ENCODE assay signal across 8 cellular contexts in genomic region chr7:1758417-1758858, GRCh38.
DNase-seq lines count a peak whose midpoint lies in the region; ATAC-seq and TF ChIP-seq lines count a peak whose summit lies in the region.

No MANE protein-coding gene starts in this region.

- H3K4me1 ChIP-seq in mammary epithelial cell (ENCODE audit: insufficient read depth, low read length) (no peaks in the 10 kb centered on the region), mesendoderm (ENCODE audit: control insufficient read depth, low read depth, low read length) (no peaks in the 10 kb centered on the region)

- H3K56ac ChIP-seq in mesendoderm (ENCODE audit: low read length) = no peak overlapping the region

- H2BK15ac ChIP-seq in mesendoderm (replicated peaks; ENCODE audit: low read depth) = no peak overlapping the region

- H3K18ac ChIP-seq in mesendoderm (ENCODE audit: low read length) = no peak overlapping the region

- no peaks in the 10 kb centered on the region for H3K36me3 ChIP-seq in mammary epithelial cell (ENCODE audit: insufficient read depth, low read length)
- H3K36me3 ChIP-seq in mesendoderm (ENCODE audit: control insufficient read depth, insufficient read depth, low read length) = no peaks in the 10 kb centered on the region

- ATAC-seq in activated CD4-positive, alpha-beta T cell treated with anti-CD3 and anti-CD28 coated beads for 36 hours = peak; percentile 60
- no peak for ATAC-seq in GM18861 (IDR thresholded peaks at IDR 0.05; ENCODE audit: unreplicated experiment)

- WGBS in mammary epithelial cell (ENCODE audit: low coverage, missing lambda C conversion rate) = 0% methylated on average over 2 of the region's 5 CpGs
- no CpG with 5 or more reads among the region's 5 CpGs for WGBS in mesendoderm (ENCODE audit: extremely low coverage, insufficient coverage, low lambda C conversion rate)

- H3K9me3 ChIP-seq in mammary epithelial cell (replicated peaks; ENCODE audit: insufficient read depth, low read length) = peaks cover 4% of the 10 kb centered on the region

- H3K27me3 ChIP-seq in mammary epithelial cell (ENCODE audit: insufficient read depth, low read length) (no peaks in the 10 kb centered on the region), mesendoderm (ENCODE audit: insufficient read depth, low read length, poor library complexity) (no peaks in the 10 kb centered on the region)

- H3K4me3 ChIP-seq in mammary epithelial cell (replicated peaks in 1 of 3; ENCODE audit: insufficient read depth in 1 of 3, low read depth in 2 of 3, low read length in 3 of 3) (no peak overlapping the region), mesendoderm (ENCODE audit: low read length) (no peak overlapping the region)

- H4K20me1 ChIP-seq in mammary epithelial cell (ENCODE audit: insufficient read depth, low read length) = no peaks in the 10 kb centered on the region

- H3K79me2 ChIP-seq in mammary epithelial cell (ENCODE audit: insufficient read depth, low read length) (no peaks in the 10 kb centered on the region), mesendoderm (ENCODE audit: control insufficient read depth, insufficient read depth, low read length) (no peaks in the 10 kb centered on the region)

- H4K5ac ChIP-seq in mesendoderm (ENCODE audit: low read length) = no peak overlapping the region

- no TSS peak for BruUV-seq in mammary epithelial cell (replicated peaks; lab: Mats Ljungman, UMichigan)

- DNase-seq in activated CD4-positive, alpha-beta T cell treated with anti-CD3 and anti-CD28 coated beads for 36 hours = peak; percentile 66
- no peak for DNase-seq in activated CD4-positive, alpha-beta T cell treated with anti-CD3 and anti-CD28 coated beads, Interleukin-2, amount 10 ng/mL, durations not matched to agents 24 days and 14 days
- peak; percentile 54 for DNase-seq in NCI-H1694 (lab: John Stamatoyannopoulos, UW)
- peak; percentile 11 for DNase-seq in mammary epithelial cell
- DNase-seq in mesendoderm = peak; percentile 65
- DNase-seq in cerebellar nuclear complex (lab: John Stamatoyannopoulos, UW) = no peak
- DNase-seq in GOT3 (lab: John Stamatoyannopoulos, UW) = no peak

- peak in 1 of 2 donors; percentile 43 for TF ChIP-seq CTCF in mammary epithelial cell (conservative IDR thresholded peaks at IDR 0.05 in 1 of 2, IDR thresholded peaks at IDR 0.05 in 1 of 2; ENCODE audit: extremely low read depth in 1 of 2, insufficient read depth in 1 of 2, low read depth in 1 of 2, low read length in 2 of 2)

- no peak overlapping the region for H3K27ac Mint-ChIP-seq in activated CD4-positive, alpha-beta T cell treated with anti-CD3 and anti-CD28 coated beads for 36 hours
- no peak overlapping the region for H3K27ac Mint-ChIP-seq in activated CD4-positive, alpha-beta T cell treated with anti-CD3 and anti-CD28 coated beads, Interleukin-2, amount 10 ng/mL, durations not matched to agents 24 days and 14 days

- dilution Hi-C loops in mammary epithelial cell (cut with HindIII; ENCODE audit: low sequenced_read_pairs) = no loop called here

- H2AK5ac ChIP-seq in mesendoderm (ENCODE audit: low read length) = no peak overlapping the region

- no peak overlapping the region for H3K4me3 Mint-ChIP-seq in activated CD4-positive, alpha-beta T cell treated with anti-CD3 and anti-CD28 coated beads for 36 hours
- no peak overlapping the region for H3K4me3 Mint-ChIP-seq in activated CD4-positive, alpha-beta T cell treated with anti-CD3 and anti-CD28 coated beads, Interleukin-2, amount 10 ng/mL, durations not matched to agents 24 days and 14 days

- H3K36me3 Mint-ChIP-seq in activated CD4-positive, alpha-beta T cell treated with anti-CD3 and anti-CD28 coated beads for 36 hours (ENCODE audit: low read depth) = peaks cover 2% of the 10 kb centered on the region
- no peaks in the 10 kb centered on the region for H3K36me3 Mint-ChIP-seq in activated CD4-positive, alpha-beta T cell treated with anti-CD3 and anti-CD28 coated beads, Interleukin-2, amount 10 ng/mL, durations not matched to agents 24 days and 14 days (ENCODE audit: low read depth)

- H3K4me2 ChIP-seq in mammary epithelial cell (ENCODE audit: insufficient read depth, low read depth, low read length) = no peak overlapping the region
- H3K4me2 ChIP-seq in mesendoderm (ENCODE audit: low read length) = no peak overlapping the region

- H3K23ac ChIP-seq in mesendoderm (ENCODE audit: low read length) = no peak overlapping the region

- CTCF ChIA-PET in activated CD4-positive, alpha-beta T cell treated with anti-CD3 and anti-CD28 coated beads for 36 hours (lab: Charles Lee) = interaction anchor here (0.6 to 1.0 kb wide), 5 partner anchors 9 to 464 kb away, joined by 3 to 4 read pairs (median 3); no protein-coding TSS in a partner anchor
- CTCF ChIA-PET in mammary epithelial cell (lab: Charles Lee; ENCODE audit: low non-redundant PET) = interaction anchor here (0.5 kb wide), 1 partner anchor 417 kb away, joined by 12 read pairs; no protein-coding TSS in a partner anchor

- no peak overlapping the region for H2BK120ac ChIP-seq in mesendoderm (ENCODE audit: low read depth, low read length)

- H4K8ac ChIP-seq in mesendoderm (ENCODE audit: low read depth, low read length) = no peak overlapping the region

- H3K4ac ChIP-seq in mesendoderm (ENCODE audit: low read depth, low read length) = no peak overlapping the region

- peaks cover 4% of the 10 kb centered on the region for H3K27me3 Mint-ChIP-seq in activated CD4-positive, alpha-beta T cell treated with anti-CD3 and anti-CD28 coated beads for 36 hours
- H3K27me3 Mint-ChIP-seq in activated CD4-positive, alpha-beta T cell treated with anti-CD3 and anti-CD28 coated beads, Interleukin-2, amount 10 ng/mL, durations not matched to agents 24 days and 14 days = no peaks in the 10 kb centered on the region

- no peak overlapping the region for H3K9ac ChIP-seq in mammary epithelial cell (ENCODE audit: insufficient read depth, low read length)
- no peak overlapping the region for H3K9ac ChIP-seq in mesendoderm (ENCODE audit: low read length)

- peaks cover 2% of the 10 kb centered on the region for H3K4me1 Mint-ChIP-seq in activated CD4-positive, alpha-beta T cell treated with anti-CD3 and anti-CD28 coated beads for 36 hours
- no peaks in the 10 kb centered on the region for H3K4me1 Mint-ChIP-seq in activated CD4-positive, alpha-beta T cell treated with anti-CD3 and anti-CD28 coated beads, Interleukin-2, amount 10 ng/mL, durations not matched to agents 24 days and 14 days

- no peaks in the 10 kb centered on the region for H3K79me1 ChIP-seq in mesendoderm (ENCODE audit: low read length)

- no peak overlapping the region for H2BK5ac ChIP-seq in mesendoderm (ENCODE audit: low read length)

- POLR2A ChIA-PET in activated CD4-positive, alpha-beta T cell treated with anti-CD3 and anti-CD28 coated beads for 36 hours (lab: Charles Lee) = no interaction called here

- intact Hi-C loops in activated CD4-positive, alpha-beta T cell treated with anti-CD3 and anti-CD28 coated beads for 36 hours (cut with DNase I, micrococcal nuclease) = loop anchor here (1.0 to 10.0 kb wide), 5 partner anchors 94 to 301 kb away; partner anchors contain the start of genes MICALL2 (in 1 of the 2) and PSMG3 (in 1 of the 2)
- intact Hi-C loops in activated CD4-positive, alpha-beta T cell treated with anti-CD3 and anti-CD28 coated beads, Interleukin-2, amount 10 ng/mL, durations not matched to agents 24 days and 14 days (cut with micrococcal nuclease) = no loop called here
- intact Hi-C loops in mammary epithelial cell (cut with micrococcal nuclease) = no loop called here

- H2AFZ ChIP-seq in mammary epithelial cell (ENCODE audit: low read depth, low read length) = no peak overlapping the region

- H3K27ac ChIP-seq in mammary epithelial cell (ENCODE audit: insufficient read depth, low read depth, low read length) (no peak overlapping the region), mesendoderm (ENCODE audit: low read depth, low read length) (no peak overlapping the region)

- H3K9me3 Mint-ChIP-seq in activated CD4-positive, alpha-beta T cell treated with anti-CD3 and anti-CD28 coated beads for 36 hours (ENCODE audit: low read depth) = peaks cover 7% of the 10 kb centered on the region
- H3K9me3 Mint-ChIP-seq in activated CD4-positive, alpha-beta T cell treated with anti-CD3 and anti-CD28 coated beads, Interleukin-2, amount 10 ng/mL, durations not matched to agents 24 days and 14 days = peaks cover 8% of the 10 kb centered on the region

- in situ Hi-C loops in mammary epithelial cell (cut with MboI; ENCODE audit: low sequenced_read_pairs in 2 of 2) = no loop called here

Comparison
In these comparisons a context has a peak if more than half of its experiments do, and no peak if none do; other contexts are left out.
1. DNase-seq: peak in activated CD4-positive, alpha-beta T cell treated with anti-CD3 and anti-CD28 coated beads for 36 hours (single experiment), NCI-H1694 (single experiment), mammary epithelial cell (single experiment) and mesendoderm (single experiment); none in activated CD4-positive, alpha-beta T cell treated with anti-CD3 and anti-CD28 coated beads, Interleukin-2, amount 10 ng/mL, durations not matched to agents 24 days and 14 days (single experiment), cerebellar nuclear complex (0 of 2) and GOT3 (single experiment).
2. intact Hi-C loops: an anchor here in activated CD4-positive, alpha-beta T cell treated with anti-CD3 and anti-CD28 coated beads for 36 hours (1.0 to 10.0 kb wide); none called in activated CD4-positive, alpha-beta T cell treated with anti-CD3 and anti-CD28 coated beads, Interleukin-2, amount 10 ng/mL, durations not matched to agents 24 days and 14 days and mammary epithelial cell.